Comparison of ENCODE assay signal across 2 cellular contexts in the genomic region with DNA sequence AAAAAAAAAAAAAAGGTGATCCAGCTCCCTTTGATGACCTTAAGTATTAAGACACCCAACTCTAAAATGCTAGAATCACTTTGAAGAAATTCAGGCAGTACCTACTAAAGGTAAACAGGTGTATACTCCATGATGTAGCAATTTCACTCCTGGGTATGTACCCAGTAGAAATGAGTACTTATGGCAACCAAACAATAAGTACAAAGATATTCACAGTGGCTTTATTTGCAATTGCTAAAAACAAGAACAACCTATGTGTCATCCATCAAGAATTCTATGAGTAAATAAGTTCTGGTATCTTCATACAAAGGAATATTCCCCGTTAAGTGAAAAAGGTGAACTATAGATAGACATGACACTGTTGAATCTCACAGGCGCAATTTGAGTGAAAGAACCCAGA.
TF ChIP-seq lines count a peak whose summit lies in the region.

No MANE protein-coding gene starts in this region.

TF ChIP-seq in SK-N-SH treated with all-trans-retinoic acid at 6 μM for 48 hours, 23 proteins besides CTCF, POLR2A, EP300 and RAD21:
- TF ChIP-seq, protein P1, sequence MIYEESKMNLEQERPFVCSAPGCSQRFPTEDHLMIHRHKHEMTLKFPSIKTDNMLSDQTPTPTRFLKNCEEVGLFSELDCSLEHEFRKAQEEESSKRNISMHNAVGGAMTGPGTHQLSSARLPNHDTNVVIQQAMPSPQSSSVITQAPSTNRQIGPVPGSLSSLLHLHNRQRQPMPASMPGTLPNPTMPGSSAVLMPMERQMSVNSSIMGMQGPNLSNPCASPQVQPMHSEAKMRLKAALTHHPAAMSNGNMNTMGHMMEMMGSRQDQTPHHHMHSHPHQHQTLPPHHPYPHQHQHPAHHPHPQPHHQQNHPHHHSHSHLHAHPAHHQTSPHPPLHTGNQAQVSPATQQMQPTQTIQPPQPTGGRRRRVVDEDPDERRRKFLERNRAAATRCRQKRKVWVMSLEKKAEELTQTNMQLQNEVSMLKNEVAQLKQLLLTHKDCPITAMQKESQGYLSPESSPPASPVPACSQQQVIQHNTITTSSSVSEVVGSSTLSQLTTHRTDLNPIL (CRISPR knock-in tag; IDR thresholded peaks at IDR 0.05; ENCODE audit: low read depth), result no peak
- no peak for TF ChIP-seq ZFP30 (CRISPR knock-in tag; IDR thresholded peaks at IDR 0.05)
- no peak for TF ChIP-seq BACH2 (CRISPR knock-in tag; IDR thresholded peaks at IDR 0.05; ENCODE audit: borderline replicate concordance)
- no peak for TF ChIP-seq OSR1 (CRISPR knock-in tag; IDR thresholded peaks at IDR 0.05)
- TF ChIP-seq ZNF8 (CRISPR knock-in tag; IDR thresholded peaks at IDR 0.05), result no peak
TF ChIP-seq in SK-N-SH treated with all-trans-retinoic acid at 6 μM for 48 hours: peak in this region for 0.

TF ChIP-seq in SK-N-SH, 30 proteins besides CTCF, POLR2A, EP300 and RAD21:
- TF ChIP-seq, protein P2, sequence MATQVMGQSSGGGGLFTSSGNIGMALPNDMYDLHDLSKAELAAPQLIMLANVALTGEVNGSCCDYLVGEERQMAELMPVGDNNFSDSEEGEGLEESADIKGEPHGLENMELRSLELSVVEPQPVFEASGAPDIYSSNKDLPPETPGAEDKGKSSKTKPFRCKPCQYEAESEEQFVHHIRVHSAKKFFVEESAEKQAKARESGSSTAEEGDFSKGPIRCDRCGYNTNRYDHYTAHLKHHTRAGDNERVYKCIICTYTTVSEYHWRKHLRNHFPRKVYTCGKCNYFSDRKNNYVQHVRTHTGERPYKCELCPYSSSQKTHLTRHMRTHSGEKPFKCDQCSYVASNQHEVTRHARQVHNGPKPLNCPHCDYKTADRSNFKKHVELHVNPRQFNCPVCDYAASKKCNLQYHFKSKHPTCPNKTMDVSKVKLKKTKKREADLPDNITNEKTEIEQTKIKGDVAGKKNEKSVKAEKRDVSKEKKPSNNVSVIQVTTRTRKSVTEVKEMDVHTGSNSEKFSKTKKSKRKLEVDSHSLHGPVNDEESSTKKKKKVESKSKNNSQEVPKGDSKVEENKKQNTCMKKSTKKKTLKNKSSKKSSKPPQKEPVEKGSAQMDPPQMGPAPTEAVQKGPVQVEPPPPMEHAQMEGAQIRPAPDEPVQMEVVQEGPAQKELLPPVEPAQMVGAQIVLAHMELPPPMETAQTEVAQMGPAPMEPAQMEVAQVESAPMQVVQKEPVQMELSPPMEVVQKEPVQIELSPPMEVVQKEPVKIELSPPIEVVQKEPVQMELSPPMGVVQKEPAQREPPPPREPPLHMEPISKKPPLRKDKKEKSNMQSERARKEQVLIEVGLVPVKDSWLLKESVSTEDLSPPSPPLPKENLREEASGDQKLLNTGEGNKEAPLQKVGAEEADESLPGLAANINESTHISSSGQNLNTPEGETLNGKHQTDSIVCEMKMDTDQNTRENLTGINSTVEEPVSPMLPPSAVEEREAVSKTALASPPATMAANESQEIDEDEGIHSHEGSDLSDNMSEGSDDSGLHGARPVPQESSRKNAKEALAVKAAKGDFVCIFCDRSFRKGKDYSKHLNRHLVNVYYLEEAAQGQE (IDR thresholded peaks at IDR 0.05; ENCODE audit: low read depth, low read length), result no peak
